ENCODE assay signal across 29 cellular contexts in the genomic region with DNA sequence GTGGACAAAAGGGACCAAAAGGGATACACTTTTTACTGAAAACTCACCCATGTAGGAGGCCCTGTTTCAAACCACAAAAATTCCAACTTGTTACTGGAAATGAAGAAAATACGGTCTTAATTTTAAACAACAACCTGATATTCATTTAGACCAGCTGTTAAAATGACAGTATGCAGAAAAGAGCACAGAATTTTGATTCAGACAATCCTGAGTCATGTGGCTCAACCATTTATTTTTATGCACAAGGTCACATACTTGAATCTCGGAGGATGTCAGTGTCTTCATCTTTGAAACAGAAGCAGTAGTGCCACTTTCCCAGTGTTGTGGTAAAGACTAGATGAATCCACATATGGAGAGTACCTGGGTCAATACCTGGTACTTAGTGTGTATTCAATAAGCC.
DNase-seq lines count a peak whose midpoint lies in the region; ATAC-seq and TF ChIP-seq lines count a peak whose summit lies in the region.
"Had no signal": no experiment of that assay in that cellular context is flagged by ENCODE, and none has a peak within 500 bp of the region (broad histone marks: within the 10 kb centered on the region; RNA-seq: fewer than 3 reads in every experiment).

No MANE protein-coding gene starts in this region.

- CTCF ChIA-PET in activated CD8-positive, alpha-beta T cell treated with anti-CD3 and anti-CD28 coated beads for 36 hours (lab: Charles Lee): no interaction called here

- no peak for ATAC-seq in activated CD8-positive, alpha-beta T cell treated with anti-CD3 and anti-CD28 coated beads for 36 hours
- ATAC-seq in GM21390 (IDR thresholded peaks at IDR 0.05; ENCODE audit: unreplicated experiment) (no peak), HG02763 (IDR thresholded peaks at IDR 0.05; ENCODE audit: unreplicated experiment) (no peak)
- ATAC-seq: activated CD8-positive, alpha-beta memory T cell treated with anti-CD3 and anti-CD28 coated beads, Interleukin-2, amount 10 ng/mL, durations not matched to agents 7 days and 5 days; effector memory CD8-positive, alpha-beta T cell; gastroesophageal sphincter; HCT116; naive thymus-derived CD8-positive, alpha-beta T cell had no signal

- DNase-seq in EH (ENCODE audit: low read depth) (peak; percentile 17), SJCRH30 (peak in 1 of 2 experiments; percentile 57), fibroblast of lung (ENCODE audit: low read depth in 2 of 2) (peak in 1 of 2 donors; percentile 49), osteocyte (ENCODE audit: extremely low spot score, unreplicated experiment) (no peak)
- DNase-seq in activated CD8-positive, alpha-beta T cell treated with anti-CD3 and anti-CD28 coated beads for 36 hours: no peak
- DNase-seq in activated T-cell treated with anti-CD3 and anti-CD28 coated beads, Interleukin-2, amount 50 U/mL, for 1 hour: no peak
- DNase-seq: activated B cell treated with CpG ODN at 0.5 μM for 24 hours; activated CD4-positive, alpha-beta T cell treated with anti-CD3 and anti-CD28 coated beads, Interleukin-2, amount 50 U/mL, for 1 hour; activated CD8-positive, alpha-beta memory T cell treated with anti-CD3 and anti-CD28 coated beads, Interleukin-2, amount 10 ng/mL, durations not matched to agents 7 days and 5 days; activated naive CD4-positive, alpha-beta T cell treated with anti-CD3 and anti-CD28 coated beads for 36 hours; brain microvascular endothelial cell; C1 segment of cervical spinal cord; colonic mucosa; COR-L47; effector memory CD8-positive, alpha-beta T cell; hypothalamus; immature natural killer cell; Kasumi-1; naive thymus-derived CD8-positive, alpha-beta T cell; pancreas; SHP77; stimulated activated CD4-positive, alpha-beta T cell treated with anti-CD3 and anti-CD28 coated beads, Interleukin-2, amount 100 ng/mL, for 48 hours; T-helper 9 cell; transverse colon had no signal

- no peak overlapping the region for H3K4me3 Mint-ChIP-seq in osteocyte (ENCODE audit: unreplicated experiment)
- H3K4me3 Mint-ChIP-seq in activated CD8-positive, alpha-beta T cell treated with anti-CD3 and anti-CD28 coated beads for 36 hours: no peak overlapping the region
- H3K4me3 Mint-ChIP-seq: activated B cell treated with CpG ODN at 0.5 μM for 24 hours; activated CD8-positive, alpha-beta memory T cell treated with anti-CD3 and anti-CD28 coated beads, Interleukin-2, amount 10 ng/mL, durations not matched to agents 7 days and 5 days; activated naive CD4-positive, alpha-beta T cell treated with anti-CD3 and anti-CD28 coated beads for 36 hours; effector memory CD8-positive, alpha-beta T cell; immature natural killer cell; mesothelial cell of epicardium; naive thymus-derived CD8-positive, alpha-beta T cell had no signal

- POLR2A ChIA-PET in activated CD8-positive, alpha-beta T cell treated with anti-CD3 and anti-CD28 coated beads for 36 hours (lab: Charles Lee): no interaction called here

- H3K27me3 Mint-ChIP-seq in osteocyte (ENCODE audit: unreplicated experiment): no peaks in the 10 kb centered on the region
- no peaks in the 10 kb centered on the region for H3K27me3 Mint-ChIP-seq in activated CD8-positive, alpha-beta T cell treated with anti-CD3 and anti-CD28 coated beads for 36 hours

- peak overlapping the region; percentile 9 for H3K4me2 ChIP-seq in fibroblast of lung (ENCODE audit: extremely low read depth, insufficient read depth, low read length)

- H3K36me3 Mint-ChIP-seq in osteocyte (ENCODE audit: unreplicated experiment): peaks cover 5% of the 10 kb centered on the region
- no peaks in the 10 kb centered on the region for H3K36me3 Mint-ChIP-seq in activated CD8-positive, alpha-beta T cell treated with anti-CD3 and anti-CD28 coated beads for 36 hours (ENCODE audit: low read depth)
- H3K36me3 Mint-ChIP-seq: activated CD8-positive, alpha-beta memory T cell treated with anti-CD3 and anti-CD28 coated beads, Interleukin-2, amount 10 ng/mL, durations not matched to agents 7 days and 5 days; immature natural killer cell; mesothelial cell of epicardium; naive thymus-derived CD8-positive, alpha-beta T cell had no signal

- no peaks in the 10 kb centered on the region for H4K20me1 ChIP-seq in fibroblast of lung (ENCODE audit: control insufficient read depth, extremely low read depth, insufficient read depth, low read length)

- no peaks in the 10 kb centered on the region for H3K27me3 ChIP-seq in SJCRH30
- H3K27me3 ChIP-seq in fibroblast of lung (ENCODE audit: control insufficient read depth, insufficient read depth, low read length): no peaks in the 10 kb centered on the region
- H3K27me3 ChIP-seq: brain microvascular endothelial cell, colonic mucosa, gastroesophageal sphincter, pancreas, transverse colon had no signal

- peaks cover 49% of the 10 kb centered on the region for H3K4me1 Mint-ChIP-seq in osteocyte (ENCODE audit: unreplicated experiment)
- H3K4me1 Mint-ChIP-seq in activated CD8-positive, alpha-beta T cell treated with anti-CD3 and anti-CD28 coated beads for 36 hours (ENCODE audit: low read depth): no peaks in the 10 kb centered on the region
- H3K4me1 Mint-ChIP-seq: activated B cell treated with CpG ODN at 0.5 μM for 24 hours; activated CD8-positive, alpha-beta memory T cell treated with anti-CD3 and anti-CD28 coated beads, Interleukin-2, amount 10 ng/mL, durations not matched to agents 7 days and 5 days; immature natural killer cell had no signal

- H3K27ac ChIP-seq in SJCRH30: peak overlapping the region; percentile 95
- H3K27ac ChIP-seq in fibroblast of lung (ENCODE audit: insufficient read depth, low read length): peak overlapping the region; percentile 65
- H3K27ac ChIP-seq: brain microvascular endothelial cell, colonic mucosa had no signal

- no peaks in the 10 kb centered on the region for H3K9me3 ChIP-seq in SJCRH30 (replicated peaks)
- H3K9me3 ChIP-seq in fibroblast of lung (ENCODE audit: control insufficient read depth, insufficient read depth, low read depth, low read length): no peaks in the 10 kb centered on the region
- H3K9me3 ChIP-seq: colonic mucosa, gastroesophageal sphincter, pancreas, transverse colon had no signal

- H3K79me2 ChIP-seq in fibroblast of lung (ENCODE audit: control insufficient read depth, insufficient read depth, low read length): no peaks in the 10 kb centered on the region

- H3K4me3 ChIP-seq in SJCRH30: peak overlapping the region; percentile 4; the same call in 1 of the 2 replicates
- H3K4me3 ChIP-seq in fibroblast of lung (replicated peaks in 1 of 4; ENCODE audit: control extremely low read depth in 1 of 4, insufficient read depth in 1 of 4, low read depth in 3 of 4, low read length in 4 of 4): no peak overlapping the region
- H3K4me3 ChIP-seq: colonic mucosa, gastroesophageal sphincter, pancreas, transverse colon had no signal

- H3K4me1 ChIP-seq in SJCRH30 (peaks cover 71% of the 10 kb centered on the region), fibroblast of lung (ENCODE audit: control insufficient read depth, extremely low read depth, insufficient read depth, low read length) (peaks cover 5% of the 10 kb centered on the region)
- H3K4me1 ChIP-seq: colonic mucosa, pancreas had no signal

- H3K9me3 Mint-ChIP-seq in osteocyte (ENCODE audit: unreplicated experiment): no peaks in the 10 kb centered on the region
- no peaks in the 10 kb centered on the region for H3K9me3 Mint-ChIP-seq in activated CD8-positive, alpha-beta T cell treated with anti-CD3 and anti-CD28 coated beads for 36 hours
- H3K9me3 Mint-ChIP-seq: activated B cell treated with CpG ODN at 0.5 μM for 24 hours; activated naive CD4-positive, alpha-beta T cell treated with anti-CD3 and anti-CD28 coated beads for 36 hours; effector memory CD8-positive, alpha-beta T cell; mesothelial cell of epicardium; naive thymus-derived CD8-positive, alpha-beta T cell had no signal

- no peak overlapping the region for H3K9ac ChIP-seq in fibroblast of lung (ENCODE audit: insufficient read depth, low read length)

- H3K36me3 ChIP-seq in SJCRH30 (no peaks in the 10 kb centered on the region), fibroblast of lung (ENCODE audit: control insufficient read depth, insufficient read depth, low read length) (no peaks in the 10 kb centered on the region)
- H3K36me3 ChIP-seq: brain microvascular endothelial cell, colonic mucosa, gastroesophageal sphincter, pancreas, transverse colon had no signal

- TF ChIP-seq CTCF in fibroblast of lung (conservative IDR thresholded peaks at IDR 0.05 in 1 of 2, IDR thresholded peaks at IDR 0.05 in 1 of 2; ENCODE audit: low read depth in 1 of 2, low read length in 2 of 2): no peak
- TF ChIP-seq CTCF in osteocyte (IDR thresholded peaks at IDR 0.05): no peak
- no peak for TF ChIP-seq CTCF in activated CD8-positive, alpha-beta T cell treated with anti-CD3 and anti-CD28 coated beads for 36 hours (IDR thresholded peaks at IDR 0.05)

- intact Hi-C loops in activated CD8-positive, alpha-beta T cell treated with anti-CD3 and anti-CD28 coated beads for 36 hours (cut with micrococcal nuclease): no loop called here

- H2AFZ ChIP-seq in fibroblast of lung (ENCODE audit: low read length): no peak overlapping the region

- peak overlapping the region; percentile 91 for H3K27ac Mint-ChIP-seq in osteocyte (ENCODE audit: unreplicated experiment)
- H3K27ac Mint-ChIP-seq in activated CD8-positive, alpha-beta T cell treated with anti-CD3 and anti-CD28 coated beads for 36 hours: no peak overlapping the region
- H3K27ac Mint-ChIP-seq: activated B cell treated with CpG ODN at 0.5 μM for 24 hours; activated CD8-positive, alpha-beta memory T cell treated with anti-CD3 and anti-CD28 coated beads, Interleukin-2, amount 10 ng/mL, durations not matched to agents 7 days and 5 days; activated naive CD4-positive, alpha-beta T cell treated with anti-CD3 and anti-CD28 coated beads for 36 hours; effector memory CD8-positive, alpha-beta T cell; immature natural killer cell; naive thymus-derived CD8-positive, alpha-beta T cell had no signal
